ENCODE assay signal across 11 cellular contexts in genomic region chr4:98151145-98151929, GRCh38. TPM values are rescaled to one million over a fixed set of nuclear protein-coding genes. Genes with fewer than 3 reads are reported as not detected.
DNase-seq lines count a peak whose midpoint lies in the region; ATAC-seq and TF ChIP-seq lines count a peak whose summit lies in the region.
"Had no signal": no experiment of that assay in that cellular context is flagged by ENCODE, and none has a peak within 500 bp of the region (broad histone marks: within the 10 kb centered on the region; RNA-seq: fewer than 3 reads in every experiment).

No MANE protein-coding gene starts in this region.

- DNase-seq in RWPE2 (ENCODE audit: low spot score): no peak
- peak; percentile 14 for DNase-seq in naive B cell
- no peak for DNase-seq in stimulated activated CD4-positive, alpha-beta T cell treated with anti-CD3 and anti-CD28 coated beads, Interleukin-4, amount 100 ng/mL, for 4 hours
- no peak for DNase-seq in gastrocnemius medialis
- no peak for DNase-seq in LoVo (ENCODE audit: low spot score)
- DNase-seq: activated CD8-positive, alpha-beta memory T cell treated with anti-CD3 and anti-CD28 coated beads, Interleukin-2, amount 50 U/mL, for 48 hours; GOT3 had no signal

- H3K4me3 ChIP-seq in RWPE2 (ENCODE audit: severe bottlenecking): no peak overlapping the region
- no peak overlapping the region for H3K4me3 ChIP-seq in gastrocnemius medialis

- intact Hi-C loops in gastrocnemius medialis (cut with DNase I; ENCODE audit: low total_unique reads): no loop called here

- H3K27ac ChIP-seq in RWPE2 (ENCODE audit: poor library complexity, severe bottlenecking) (no peak overlapping the region), gastrocnemius medialis (no peak overlapping the region)

- no peaks in the 10 kb centered on the region for H3K36me3 ChIP-seq in RWPE2 (ENCODE audit: low read depth)
- H3K36me3 ChIP-seq in gastrocnemius medialis: no peaks in the 10 kb centered on the region

- in situ Hi-C loops in gastrocnemius medialis (cut with MboI; ENCODE audit: low sequenced_read_pairs in 4 of 4): no loop called here

- H3K9me3 ChIP-seq in RWPE2 (ENCODE audit: severe bottlenecking) (no peaks in the 10 kb centered on the region), gastrocnemius medialis (no peaks in the 10 kb centered on the region)

- H3K36me3 Mint-ChIP-seq in naive B cell: no peaks in the 10 kb centered on the region
- H3K36me3 Mint-ChIP-seq: CD14-positive monocyte had no signal

- peaks cover 18 to 26% (median 20%) of the 10 kb centered on the region in 3 donors for H3K4me1 Mint-ChIP-seq in naive B cell

- TF ChIP-seq CTCF in RWPE2 (IDR thresholded peaks at IDR 0.05; ENCODE audit: poor library complexity, severe bottlenecking): peak; percentile 7
- TF ChIP-seq CTCF in gastrocnemius medialis (IDR thresholded peaks at IDR 0.05 in 4 of 5, conservative IDR thresholded peaks at IDR 0.05 in 1 of 5): no peak

- ATAC-seq in GM18517 (IDR thresholded peaks at IDR 0.05; ENCODE audit: unreplicated experiment) (peak; percentile 53), HG03139 (IDR thresholded peaks at IDR 0.05; ENCODE audit: unreplicated experiment) (peak; percentile 46), RWPE2 (ENCODE audit: low read depth) (no peak), naive B cell (ENCODE audit: low read depth in 2 of 2) (peak; percentile 61 to 71), gastrocnemius medialis (no peak), HG02981 (IDR thresholded peaks at IDR 0.05; ENCODE audit: unreplicated experiment) (no peak)

- peak overlapping the region in 6 of 8 donors; percentile 31 to 87 (median 66) for H3K4me3 Mint-ChIP-seq in naive B cell
- H3K4me3 Mint-ChIP-seq: CD14-positive monocyte had no signal

- peak overlapping the region in 3 of 6 donors; percentile 66 to 89 (median 76) for H3K27ac Mint-ChIP-seq in naive B cell
- H3K27ac Mint-ChIP-seq: CD14-positive monocyte had no signal

- H3K9me3 Mint-ChIP-seq in naive B cell: no peaks in the 10 kb centered on the region
- H3K9me3 Mint-ChIP-seq: CD14-positive monocyte had no signal

- peaks cover 11% of the 10 kb centered on the region for H3K4me1 ChIP-seq in RWPE2 (ENCODE audit: insufficient read depth, poor library complexity, severe bottlenecking)
- H3K4me1 ChIP-seq in gastrocnemius medialis: peaks cover 0 to 11% of the 10 kb centered on the region in 2 donors

- H3K27me3 Mint-ChIP-seq in naive B cell: no peaks in the 10 kb centered on the region

- no peak for TF ChIP-seq POLR2A in gastrocnemius medialis (IDR thresholded peaks at IDR 0.05)

- H3K27me3 ChIP-seq in RWPE2 (ENCODE audit: insufficient read depth, poor library complexity, severe bottlenecking) (no peaks in the 10 kb centered on the region), gastrocnemius medialis (no peaks in the 10 kb centered on the region)

RNA-seq across cellular contexts. Expression of gene STPG2, which starts 8.1 kb away (rescaled TPM):
- polyA plus RNA-seq in naive B cell (ENCODE audit: low read depth in 6 of 6): under 1 TPM in 3 of 6 donors, not detected in 3; 0.17 to 0.55 (median 0.25) TPM
- total RNA-seq in gastrocnemius medialis: under 1 TPM in 1 of 4 donors, not detected in 3; 0.42 TPM
- polyA plus RNA-seq: CD14-positive monocyte had no signal

Comparison
In these comparisons a context has a peak if more than half of its experiments do, and no peak if none do; other contexts are left out.
1. ATAC-seq: peak in GM18517 (single experiment), HG03139 (single experiment) and naive B cell (2 of 2); none in RWPE2 (single experiment), gastrocnemius medialis (0 of 2) and HG02981 (single experiment).